ENCODE assay signal across 8 cellular contexts in genomic region chr9:36873247-36873875, GRCh38.
DNase-seq lines count a peak whose midpoint lies in the region; ATAC-seq and TF ChIP-seq lines count a peak whose summit lies in the region.

No MANE protein-coding gene starts in this region.

- H3K9me3 ChIP-seq in DND-41 (ENCODE audit: insufficient read depth, low read length, severe bottlenecking) (no peaks in the 10 kb centered on the region), colonic mucosa (no peaks in the 10 kb centered on the region)

- H3K4me1 ChIP-seq in DND-41 (ENCODE audit: insufficient read depth, low read length): no peaks in the 10 kb centered on the region
- no peaks in the 10 kb centered on the region for H3K4me1 ChIP-seq in colonic mucosa

- intact Hi-C loops in colonic mucosa (cut with DNase I): loop anchor here (2.0 kb wide), 1 partner anchor 117 kb away; no protein-coding TSS in a partner anchor

- TF ChIP-seq CTCF in DND-41 (IDR thresholded peaks at IDR 0.05; ENCODE audit: borderline replicate concordance, extremely low read depth, low read length, poor library complexity, severe bottlenecking) (peak; percentile 93), colonic mucosa (IDR thresholded peaks at IDR 0.05) (peak; percentile 90)

- no peaks in the 10 kb centered on the region for H4K20me1 ChIP-seq in DND-41 (ENCODE audit: insufficient read depth, low read length)

- no peak overlapping the region for H3K27ac ChIP-seq in DND-41 (ENCODE audit: low read length)
- H3K27ac ChIP-seq in colonic mucosa: no peak overlapping the region

- DNase-seq in DND-41 (peak; percentile 66), H7 (peak; percentile 94), NCI-H2107 (lab: John Stamatoyannopoulos, UW) (peak; percentile 21), colonic mucosa (peak; percentile 76), medulla oblongata (ENCODE audit: extremely low spot score) (peak; percentile 46)
- DNase-seq in activated CD4-positive, alpha-beta T cell treated with anti-CD3 and anti-CD28 coated beads for 4 hours: peak; percentile 74
- DNase-seq in stimulated activated CD8-positive, alpha-beta memory T cell treated with anti-CD3 and anti-CD28 coated beads, Interleukin-15, amount 100 ng/mL, for 4 hours (ENCODE audit: low read depth in 2 of 2): peak; percentile 15 to 40

- peak; percentile 98 for ATAC-seq in DND-41 (ENCODE audit: insufficient read depth, low read depth)
- ATAC-seq in GM21360 (IDR thresholded peaks at IDR 0.05; ENCODE audit: unreplicated experiment): no peak

- no peak overlapping the region for H3K9ac ChIP-seq in DND-41 (ENCODE audit: low read depth, low read length)
- H3K9ac ChIP-seq in colonic mucosa (ENCODE audit: low read depth in 2 of 2, low read length in 2 of 2): no peak overlapping the region

- H2AFZ ChIP-seq in DND-41 (ENCODE audit: low read depth, low read length): no peak overlapping the region

- H3K27me3 ChIP-seq in DND-41 (ENCODE audit: insufficient read depth, low read length, poor library complexity): no peaks in the 10 kb centered on the region
- H3K27me3 ChIP-seq in H7 (ENCODE audit: control insufficient read depth, insufficient read depth, low read length): no peaks in the 10 kb centered on the region
- no peaks in the 10 kb centered on the region for H3K27me3 ChIP-seq in colonic mucosa

- no peaks in the 10 kb centered on the region for H3K79me2 ChIP-seq in DND-41 (ENCODE audit: insufficient read depth, low read length)

- H3K4me2 ChIP-seq in DND-41 (ENCODE audit: insufficient read depth, low read length): no peak overlapping the region

- H3K4me3 ChIP-seq in DND-41 (ENCODE audit: low read depth in 1 of 2, low read length in 2 of 2) (no peak overlapping the region), H7 (ENCODE audit: insufficient read depth, low read depth, low read length) (no peak overlapping the region), colonic mucosa (no peak overlapping the region)

- H3K36me3 ChIP-seq in DND-41 (ENCODE audit: insufficient read depth, low read length): no peaks in the 10 kb centered on the region
- no peaks in the 10 kb centered on the region for H3K36me3 ChIP-seq in H7 (replicated peaks; ENCODE audit: control insufficient read depth, insufficient read depth, low read length)
- H3K36me3 ChIP-seq in colonic mucosa: no peaks in the 10 kb centered on the region

Comparison
In these comparisons a context has a peak if more than half of its experiments do, and no peak if none do; other contexts are left out.
1. DNase-seq: peak in every context shown above with its lines; median percentile 94 in H7; 76 in colonic mucosa; 74 in activated CD4-positive, alpha-beta T cell treated with anti-CD3 and anti-CD28 coated beads for 4 hours; 66 in DND-41; 46 in medulla oblongata; 28 in stimulated activated CD8-positive, alpha-beta memory T cell treated with anti-CD3 and anti-CD28 coated beads, Interleukin-15, amount 100 ng/mL, for 4 hours; 21 in NCI-H2107.